Comparison of ENCODE assay signal across 19 cellular contexts in genomic region chr12:105157598-105157997, GRCh38. TPM values are rescaled to one million over a fixed set of nuclear protein-coding genes. Genes with fewer than 3 reads are reported as not detected.
DNase-seq lines count a peak whose midpoint lies in the region; ATAC-seq and TF ChIP-seq lines count a peak whose summit lies in the region.
"Had no signal": no experiment of that assay in that cellular context is flagged by ENCODE, and none has a peak within 500 bp of the region (broad histone marks: within the 10 kb centered on the region; RNA-seq: fewer than 3 reads in every experiment).

No MANE protein-coding gene starts in this region.

- H3K4me3 Mint-ChIP-seq in WTC11 (no peak overlapping the region), memory B cell (no peak overlapping the region)
- H3K4me3 Mint-ChIP-seq: CD14-positive monocyte; CD4-positive, alpha-beta T cell; CD8-positive, alpha-beta memory T cell had no signal

- peaks cover 13% of the 10 kb centered on the region for H3K4me1 Mint-ChIP-seq in WTC11
- peaks cover 3% of the 10 kb centered on the region for H3K4me1 Mint-ChIP-seq in memory B cell
- H3K4me1 Mint-ChIP-seq: CD14-positive monocyte had no signal

- CTCF ChIA-PET in WTC11 (lab: Charles Lee): no interaction called here

- H3K4me3 ChIP-seq in HAP-1: no peak overlapping the region
- H3K4me3 ChIP-seq: BLaER1 treated with 17β-estradiol and CSF1 and Interleukin-3, amounts not matched to agents 10 nM and 100 nM; GM12878; GM23248 had no signal

- H3K9me3 Mint-ChIP-seq in WTC11 (0 out of 2 replicates have a peak, but pooled peaks cover 4% of the 10 kb centered on the region), memory B cell (no peaks in the 10 kb centered on the region)
- H3K9me3 Mint-ChIP-seq: CD14-positive monocyte; CD4-positive, alpha-beta T cell; CD8-positive, alpha-beta memory T cell had no signal

- POLR2A ChIA-PET in WTC11 (lab: Charles Lee): no interaction called here

- in situ Hi-C loops in HAP-1 (cut with MboI; ENCODE audit: low sequenced_read_pairs): no loop called here

- ATAC-seq in WTC11 (no peak), memory B cell (ENCODE audit: low read depth) (no peak), HG03097 (IDR thresholded peaks at IDR 0.05; ENCODE audit: low FRiP score, unreplicated experiment) (no peak), HG02981 (IDR thresholded peaks at IDR 0.05; ENCODE audit: unreplicated experiment) (no peak)
- ATAC-seq: GM12878 had no signal

- peaks cover 33% of the 10 kb centered on the region for H3K4me1 ChIP-seq in HAP-1
- H3K4me1 ChIP-seq: BE2C; BLaER1 treated with 17β-estradiol and CSF1 and Interleukin-3, amounts not matched to agents 10 nM and 100 nM had no signal

- peaks cover 31% of the 10 kb centered on the region for H3K36me3 ChIP-seq in HAP-1 (replicated peaks)

- H3K36me3 Mint-ChIP-seq in WTC11 (peaks cover 67% of the 10 kb centered on the region), memory B cell (peaks cover 27% of the 10 kb centered on the region)

- TF ChIP-seq CTCF in WTC11 (IDR thresholded peaks at IDR 0.05): no peak

- no peaks in the 10 kb centered on the region for H3K27me3 Mint-ChIP-seq in WTC11 (ENCODE audit: low read depth)
- no peaks in the 10 kb centered on the region for H3K27me3 Mint-ChIP-seq in memory B cell
- H3K27me3 Mint-ChIP-seq: CD4-positive, alpha-beta T cell; CD8-positive, alpha-beta memory T cell had no signal

- H3K9me3 ChIP-seq in HAP-1: no peaks in the 10 kb centered on the region
- H3K9me3 ChIP-seq: BE2C; BLaER1 treated with 17β-estradiol and CSF1 and Interleukin-3, amounts not matched to agents 10 nM and 100 nM had no signal

- peak; percentile 23 to 90 for DNase-seq in HAP-1 (ENCODE audit: low spot score in 2 of 2)
- no peak for DNase-seq in WTC11 (ENCODE audit: low spot score)
- DNase-seq in memory B cell (ENCODE audit: low spot score in 2 of 2): no peak
- no peak for DNase-seq in OCI-M1 (lab: John Stamatoyannopoulos, UW)
- DNase-seq: AML-193; BE2C; CD4-positive, alpha-beta T cell; CD8-positive, alpha-beta memory T cell; DMS 273 treated with DMSO at 0.1 percent for 48 hours; DMS79; EL; GDM1; GM23248; HCEC 1CT had no signal

- H3K27ac Mint-ChIP-seq in WTC11: peak overlapping the region; percentile 47; the same call in 1 of the 2 replicates
- peak overlapping the region; percentile 25 for H3K27ac Mint-ChIP-seq in memory B cell
- H3K27ac Mint-ChIP-seq: CD14-positive monocyte had no signal

- H3K27me3 ChIP-seq in HAP-1 (ENCODE audit: low read depth): no peaks in the 10 kb centered on the region
- H3K27me3 ChIP-seq: BE2C; BLaER1 treated with 17β-estradiol and CSF1 and Interleukin-3, amounts not matched to agents 10 nM and 100 nM had no signal

TF ChIP-seq in WTC11, 78 proteins besides CTCF, POLR2A, EP300 and RAD21:
- TF ChIP-seq ZNF263 (CRISPR knock-in tag; IDR thresholded peaks at IDR 0.05; ENCODE audit: low read depth) (no peak), MAX (CRISPR knock-in tag; IDR thresholded peaks at IDR 0.05) (no peak)

RNA-seq across cellular contexts. Expression of gene WASHC4, which starts 50.1 kb away (rescaled TPM):
- total RNA-seq in WTC11 (2021): 40.4 to 43.4 TPM (median 42.9 TPM) in 3 replicates

Comparison
In these comparisons a context has a peak if more than half of its experiments do, and no peak if none do; other contexts are left out.
1. DNase-seq: peak in HAP-1 (2 of 2); none in WTC11 (single experiment), memory B cell (0 of 2) and OCI-M1 (single experiment).